Comparison of ENCODE assay signal across 15 cellular contexts in the genomic region with DNA sequence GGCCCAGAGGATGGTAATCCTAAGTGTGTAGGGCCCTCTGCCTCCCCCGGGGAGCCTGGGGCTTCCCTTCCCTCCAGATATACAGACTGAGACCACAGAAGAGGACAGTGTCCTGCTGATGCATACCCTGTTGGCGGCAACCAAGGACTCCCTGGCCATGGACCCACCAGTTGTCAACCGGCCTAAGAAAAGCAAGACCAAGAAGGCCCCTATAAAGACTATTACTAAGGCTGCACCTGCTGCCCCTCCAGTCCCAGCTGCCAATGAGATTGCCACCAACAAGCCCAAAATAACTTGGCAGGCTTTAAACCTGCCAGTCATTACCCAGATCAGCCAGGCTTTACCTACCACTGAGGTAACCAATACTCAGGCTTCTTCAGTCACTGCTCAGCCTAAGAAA. TPM values are rescaled to one million over a fixed set of nuclear protein-coding genes. Genes with fewer than 3 reads are reported as not detected.
DNase-seq lines count a peak whose midpoint lies in the region; ATAC-seq, FAIRE-seq and TF ChIP-seq lines count a peak whose summit lies in the region.
"Had no signal": no experiment of that assay in that cellular context is flagged by ENCODE, and none has a peak within 500 bp of the region (broad histone marks: within the 10 kb centered on the region; RNA-seq: fewer than 3 reads in every experiment).

No MANE protein-coding gene starts in this region.

- H3K9ac ChIP-seq in Loucy (ENCODE audit: low read depth, low read length, poor library complexity, severe bottlenecking): peak overlapping the region; percentile 91
- H3K9ac ChIP-seq in parathyroid adenoma: no peak overlapping the region

- H2AFZ ChIP-seq in Loucy (ENCODE audit: low read length) (no peak overlapping the region), parathyroid adenoma (peak overlapping the region; percentile 88)

- H3K79me2 ChIP-seq in Loucy (ENCODE audit: insufficient read depth, low read length): peaks cover 7% of the 10 kb centered on the region; the same call in 1 of the 2 replicates
- H3K79me2 ChIP-seq in parathyroid adenoma: no peaks in the 10 kb centered on the region

- H3K4me3 ChIP-seq in Loucy (ENCODE audit: low read length, poor library complexity, severe bottlenecking) (peak overlapping the region; percentile 89), iPS-18c (ENCODE audit: insufficient read depth, low read depth, low read length) (0 out of 2 replicates have a peak overlapping the region, but pooled peaks have one; percentile 73), parathyroid adenoma (ENCODE audit: low read depth, low read length) (no peak overlapping the region)
- H3K4me3 ChIP-seq: HAP-1, thyroid gland had no signal

- no peak for TF ChIP-seq CTCF in Loucy (conservative IDR thresholded peaks at IDR 0.05; ENCODE audit: low read length)
- TF ChIP-seq CTCF in parathyroid adenoma (IDR thresholded peaks at IDR 0.05): no peak

- DNase-seq in GM12891 (ENCODE audit: insufficient read length, low spot score) (no peak), left lobe of liver (ENCODE audit: low spot score) (no peak), ureter (ENCODE audit: low spot score) (no peak), SKM-1 (lab: John Stamatoyannopoulos, UW; ENCODE audit: unreplicated experiment) (no peak)
- DNase-seq: activated CD4-positive, alpha-beta T cell treated with anti-CD3 and anti-CD28 coated beads for 1 hour; EL; pancreas; SHP77 treated with DMSO at 0.1 percent for 48 hours; stimulated activated naive CD8-positive, alpha-beta T cell treated with anti-CD3 and anti-CD28 coated beads, Interleukin-15, amount 100 ng/mL, for 72 hours; thyroid gland had no signal

- peak overlapping the region; percentile 80 for H3K4me2 ChIP-seq in Loucy (ENCODE audit: low read depth, low read length, poor library complexity, severe bottlenecking)
- no peak overlapping the region for H3K4me2 ChIP-seq in parathyroid adenoma (ENCODE audit: low read length)

- no peak for ATAC-seq in left lobe of liver

- no peaks in the 10 kb centered on the region for H4K20me1 ChIP-seq in Loucy (ENCODE audit: insufficient read depth, low read length, poor library complexity, severe bottlenecking)

- H3F3A ChIP-seq in Loucy (ENCODE audit: low read depth): no peaks in the 10 kb centered on the region

- H3K36me3 ChIP-seq in Loucy (ENCODE audit: insufficient read depth, low read length) (peaks cover 3% of the 10 kb centered on the region; the same call in 1 of the 2 replicates), parathyroid adenoma (ENCODE audit: control insufficient read depth, insufficient read depth, low read length) (no peaks in the 10 kb centered on the region)
- H3K36me3 ChIP-seq: HAP-1, pancreas, thyroid gland had no signal

- peak; percentile 65 for FAIRE-seq in GM12891 (lab: Jason Lieb, UNC)
- FAIRE-seq: pancreas, TTC549 had no signal

- H3K9me3 ChIP-seq in Loucy (ENCODE audit: insufficient read depth, low read depth, low read length): no peaks in the 10 kb centered on the region
- peaks cover 5% of the 10 kb centered on the region for H3K9me3 ChIP-seq in iPS-18c (ENCODE audit: control insufficient read depth, insufficient read depth, low read length)
- H3K9me3 ChIP-seq in parathyroid adenoma (ENCODE audit: control insufficient read depth, low read length): no peaks in the 10 kb centered on the region
- H3K9me3 ChIP-seq: HAP-1, pancreas, thyroid gland had no signal

- no peak overlapping the region for H3K27ac ChIP-seq in parathyroid adenoma
- H3K27ac ChIP-seq: pancreas, thyroid gland had no signal

- no peaks in the 10 kb centered on the region for H3K9me2 ChIP-seq in Loucy (replicated peaks; ENCODE audit: low read depth, low read length)

- H3K4me1 ChIP-seq in Loucy (ENCODE audit: insufficient read depth, low read length, poor library complexity, severe bottlenecking) (peaks cover 10% of the 10 kb centered on the region), parathyroid adenoma (no peaks in the 10 kb centered on the region)
- H3K4me1 ChIP-seq: HAP-1, pancreas, thyroid gland had no signal

- no peaks in the 10 kb centered on the region for H3K27me3 ChIP-seq in Loucy (ENCODE audit: insufficient read depth, low read length, poor library complexity, severe bottlenecking)
- H3K27me3 ChIP-seq in parathyroid adenoma (ENCODE audit: control insufficient read depth, insufficient read depth, low read length): no peaks in the 10 kb centered on the region
- H3K27me3 ChIP-seq: thyroid gland had no signal

- no peak for TF ChIP-seq POLR2A in GM12891 (IDR thresholded peaks at IDR 0.05; ENCODE audit: low read depth, low read length)

TF ChIP-seq in GM12891, 5 proteins besides CTCF, POLR2A, EP300 and RAD21:
- TF ChIP-seq PAX5 (IDR thresholded peaks at IDR 0.05; ENCODE audit: insufficient read depth, low read length, severe bottlenecking) (no peak), POLR2AphosphoS5 (IDR thresholded peaks at IDR 0.05; ENCODE audit: low read depth, low read length) (no peak), POU2F2 (IDR thresholded peaks at IDR 0.05; ENCODE audit: low read depth, low read length) (no peak), SPI1 (IDR thresholded peaks at IDR 0.05; ENCODE audit: low read depth, low read length) (no peak), TAF1 (IDR thresholded peaks at IDR 0.05; ENCODE audit: low read depth, low read length) (no peak)

RNA-seq across cellular contexts. Expression of a gene that starts 1.9 kb away (rescaled TPM):
- polyA plus RNA-seq in GM12891 (2012; ENCODE audit: low read depth, missing spikeins): 7.3 TPM
- total RNA-seq in left lobe of liver: 0.70 TPM
- total RNA-seq in ureter: 11.3 TPM
